ENCODE assay signal across 30 cellular contexts in genomic region chr16:55632259-55632658, GRCh38. TPM values are rescaled to one million over a fixed set of nuclear protein-coding genes. Genes with fewer than 3 reads are reported as not detected.
"Had no signal": no experiment of that assay in that cellular context is flagged by ENCODE, and none has a peak within 500 bp of the region (broad histone marks: within the 10 kb centered on the region; RNA-seq: fewer than 3 reads in every experiment).

No MANE protein-coding gene starts in this region.

- DNase-seq: dermis blood vessel endothelial cell; dorsolateral prefrontal cortex; effector CD4-positive, alpha-beta T cell; effector memory CD4-positive, alpha-beta T cell; erythroblast; esophagus squamous epithelium; foreskin fibroblast; foreskin melanocyte; gastrocnemius medialis; glutamatergic neuron; head of caudate nucleus; heart right ventricle; hippocampal formation; islet precursor cell; left cardiac atrium; left lung; left ventricle myocardium superior; lower lobe of right lung; mesenchymal stem cell; mucosa of descending colon; naive B cell; naive thymus-derived CD8-positive, alpha-beta T cell had no signal

- ATAC-seq: esophagus mucosa; gastrocnemius medialis; heart right ventricle; left cardiac atrium; left lung; left ventricle myocardium superior; lower lobe of right lung; mucosa of descending colon; naive thymus-derived CD8-positive, alpha-beta T cell had no signal

- H3K4me1 ChIP-seq: esophagus squamous epithelium, gastrocnemius medialis, heart right ventricle, left lung, lower lobe of right lung had no signal

- H3K4me3 ChIP-seq: coronary artery, dorsolateral prefrontal cortex, esophagus squamous epithelium, gastrocnemius medialis, heart right ventricle, left lung, lower lobe of right lung, mucosa of descending colon had no signal

- H3K9me3 ChIP-seq: esophagus squamous epithelium, gastrocnemius medialis, left lung, lower lobe of right lung, mucosa of descending colon had no signal

- H3K27me3 ChIP-seq: esophagus squamous epithelium, left lung had no signal

- FAIRE-seq: colon had no signal

- H3K36me3 ChIP-seq: esophagus squamous epithelium, gastrocnemius medialis, heart right ventricle, left lung, lower lobe of right lung had no signal

- H3K27ac ChIP-seq: coronary artery, dorsolateral prefrontal cortex, epithelial cell of prostate, esophagus squamous epithelium, gastrocnemius medialis, heart right ventricle, left lung, lower lobe of right lung had no signal

RNA-seq across cellular contexts. Expression of gene SLC6A2, which starts 23.5 kb away (rescaled TPM):
- total RNA-seq: dermis blood vessel endothelial cell; esophagus mucosa; gastrocnemius medialis; glomerular endothelial cell; kidney epithelial cell; left cardiac atrium; left lung; left ventricle myocardium superior; lower lobe of right lung; lung microvascular endothelial cell; myocyte; naive thymus-derived CD8-positive, alpha-beta T cell had no signal
